Comparison of ENCODE assay signal across 11 cellular contexts in genomic region chr17:40106089-40106759, GRCh38. TPM values are rescaled to one million over a fixed set of nuclear protein-coding genes. Genes with fewer than 3 reads are reported as not detected.
DNase-seq lines count a peak whose midpoint lies in the region; ATAC-seq and TF ChIP-seq lines count a peak whose summit lies in the region.
"Had no signal": no experiment of that assay in that cellular context is flagged by ENCODE, and none has a peak within 500 bp of the region (broad histone marks: within the 10 kb centered on the region; RNA-seq: fewer than 3 reads in every experiment).

No MANE protein-coding gene starts in this region.

- H3K4me1 Mint-ChIP-seq in activated T-cell treated with anti-CD3 and anti-CD28 coated beads, Interleukin-2, amount 50 U/mL, for 72 hours (ENCODE audit: low read depth): peaks cover 92% of the 10 kb centered on the region
- peaks cover 66 to 99% (median 95%) of the 10 kb centered on the region in 4 donors for H3K4me1 Mint-ChIP-seq in naive thymus-derived CD8-positive, alpha-beta T cell

- POLR2A ChIA-PET in naive thymus-derived CD8-positive, alpha-beta T cell (lab: Charles Lee): interaction anchor here (0.5 to 19.5 kb wide), 12 partner anchors 11 to 220 kb away, joined by 3 to 523 read pairs (median 5); partner anchors contain the start of genes MSL1, NR1D1 and THRA

- H3K36me3 Mint-ChIP-seq in activated T-cell treated with anti-CD3 and anti-CD28 coated beads, Interleukin-2, amount 50 U/mL, for 72 hours (ENCODE audit: insufficient read depth in 2 of 2): no peaks in the 10 kb centered on the region
- no peaks in the 10 kb centered on the region for H3K36me3 Mint-ChIP-seq in naive thymus-derived CD8-positive, alpha-beta T cell

- peak overlapping the region; percentile 5 to 22 for H3K4me3 Mint-ChIP-seq in activated T-cell treated with anti-CD3 and anti-CD28 coated beads, Interleukin-2, amount 50 U/mL, for 72 hours
- H3K4me3 Mint-ChIP-seq in naive thymus-derived CD8-positive, alpha-beta T cell: peak overlapping the region in 9 of 10 donors; percentile 23 to 86 (median 72)
- H3K4me3 Mint-ChIP-seq: activated B cell treated with CpG ODN at 0.5 μM for 24 hours had no signal

- no peaks in the 10 kb centered on the region for H3K9me3 Mint-ChIP-seq in activated T-cell treated with anti-CD3 and anti-CD28 coated beads, Interleukin-2, amount 50 U/mL, for 72 hours
- no peaks in the 10 kb centered on the region for H3K9me3 Mint-ChIP-seq in naive thymus-derived CD8-positive, alpha-beta T cell
- H3K9me3 Mint-ChIP-seq: activated B cell treated with CpG ODN at 0.5 μM for 24 hours had no signal

- H3K4me3 ChIP-seq in dorsolateral prefrontal cortex (peak overlapping the region in 31 of 59 donors; percentile 3 to 53 (median 32)), transverse colon (no peak overlapping the region), Karpas-422 (ENCODE audit: low read length) (no peak overlapping the region)

- H3K4me2 ChIP-seq in Karpas-422 (ENCODE audit: low read depth, low read length, poor library complexity, severe bottlenecking): no peak overlapping the region

- no peak overlapping the region for H3K27ac Mint-ChIP-seq in activated T-cell treated with anti-CD3 and anti-CD28 coated beads, Interleukin-2, amount 50 U/mL, for 72 hours
- H3K27ac Mint-ChIP-seq in naive thymus-derived CD8-positive, alpha-beta T cell: peak overlapping the region; percentile 95 to 100 (median 99)
- H3K27ac Mint-ChIP-seq: activated B cell treated with CpG ODN at 0.5 μM for 24 hours had no signal

- no peak for TF ChIP-seq POLR2A in transverse colon (IDR thresholded peaks at IDR 0.05)

- no peaks in the 10 kb centered on the region for H3K27me3 ChIP-seq in dorsolateral prefrontal cortex
- no peaks in the 10 kb centered on the region for H3K27me3 ChIP-seq in transverse colon
- no peaks in the 10 kb centered on the region for H3K27me3 ChIP-seq in Karpas-422 (ENCODE audit: low read length)

- H3K27me3 Mint-ChIP-seq in activated T-cell treated with anti-CD3 and anti-CD28 coated beads, Interleukin-2, amount 50 U/mL, for 72 hours (ENCODE audit: low read depth): no peaks in the 10 kb centered on the region
- no peaks in the 10 kb centered on the region for H3K27me3 Mint-ChIP-seq in naive thymus-derived CD8-positive, alpha-beta T cell
- H3K27me3 Mint-ChIP-seq: activated B cell treated with CpG ODN at 0.5 μM for 24 hours had no signal

- H3K79me2 ChIP-seq in Karpas-422 (ENCODE audit: low read length): no peaks in the 10 kb centered on the region

- H3K9me3 ChIP-seq in transverse colon (no peaks in the 10 kb centered on the region), Karpas-422 (ENCODE audit: low read length) (no peaks in the 10 kb centered on the region)

- ATAC-seq in activated T-cell treated with anti-CD3 and anti-CD28 coated beads, Interleukin-2, amount 50 U/mL, for 72 hours (replicated peaks in 1 of 2): no peak
- no peak for ATAC-seq in naive thymus-derived CD8-positive, alpha-beta T cell
- ATAC-seq in HG03025 (IDR thresholded peaks at IDR 0.05; ENCODE audit: low FRiP score, unreplicated experiment): no peak

- H3K36me3 ChIP-seq in transverse colon (no peaks in the 10 kb centered on the region), Karpas-422 (ENCODE audit: insufficient read depth, low read length) (no peaks in the 10 kb centered on the region)

- no peak overlapping the region for H3K9ac ChIP-seq in Karpas-422 (ENCODE audit: low read length)

- no peak overlapping the region for H2AFZ ChIP-seq in Karpas-422 (ENCODE audit: low read length)

- TF ChIP-seq CTCF in dorsolateral prefrontal cortex (IDR thresholded peaks at IDR 0.05 in 54 of 56, conservative IDR thresholded peaks at IDR 0.05 in 2 of 56; ENCODE audit: low read depth in 1 of 56, partially characterized antibody in 56 of 56): no peak
- TF ChIP-seq CTCF in transverse colon (IDR thresholded peaks at IDR 0.05): no peak

- H3K27ac ChIP-seq in dorsolateral prefrontal cortex (peak overlapping the region; percentile 93 to 100 (median 99)), transverse colon (peak overlapping the region; percentile 93 to 99 (median 96)), Karpas-422 (ENCODE audit: low read length) (no peak overlapping the region)

- H3K9me2 ChIP-seq in Karpas-422 (replicated peaks; ENCODE audit: insufficient read depth, low read length): no peaks in the 10 kb centered on the region

- no peaks in the 10 kb centered on the region for H4K20me1 ChIP-seq in Karpas-422 (ENCODE audit: insufficient read depth, low read depth, low read length)

- WGBS in transverse colon (ENCODE audit: low coverage in 1 of 2), 2 donors: 80 to 88% methylated on average over 1 to 3 of the region's 3 CpGs

- H3K4me1 ChIP-seq in transverse colon (peaks cover 91 to 100% (median 98%) of the 10 kb centered on the region in 4 donors), Karpas-422 (ENCODE audit: low read length) (peaks cover 25% of the 10 kb centered on the region)

- TF ChIP-seq EP300 in transverse colon (IDR thresholded peaks at IDR 0.05; ENCODE audit: low read depth): no peak

- no peak for DNase-seq in activated T-cell treated with anti-CD3 and anti-CD28 coated beads, Interleukin-2, amount 50 U/mL, for 72 hours
- DNase-seq in activated T-cell treated with anti-CD3 and anti-CD28 coated beads for 4 hours (no peak), dorsolateral prefrontal cortex (no peak), transverse colon (no peak), NK-92 (lab: John Stamatoyannopoulos, UW; ENCODE audit: unreplicated experiment) (no peak), Karpas-422 (no peak)
- DNase-seq in naive thymus-derived CD8-positive, alpha-beta T cell: no peak
- DNase-seq: ACHN, activated B cell treated with CpG ODN at 0.5 μM for 24 hours, NCI-H1930 had no signal

- intact Hi-C loops in dorsolateral prefrontal cortex (cut with DNase I): loop anchor here (2.0 kb wide), 1 partner anchor 37 kb away; no protein-coding TSS in a partner anchor
- intact Hi-C loops in transverse colon (cut with DNase I; ENCODE audit: low total_unique reads): loop anchor here (5.0 kb wide), 1 partner anchor 34 kb away; no protein-coding TSS in a partner anchor

- in situ Hi-C loops in transverse colon (cut with MboI; ENCODE audit: low pct_ligation_motif_present in 1 of 4, low pct_unique_long_range_greater_than_20kb in 1 of 4, low sequenced_read_pairs in 3 of 4): no loop called here

RNA-seq across cellular contexts. Expression of gene NR1D1, which starts 5.8 kb away (rescaled TPM):
- total RNA-seq in activated T-cell treated with anti-CD3 and anti-CD28 coated beads, Interleukin-2, amount 50 U/mL, for 72 hours: 1 to 10 TPM; 4.5 to 6.3 TPM
- total RNA-seq in dorsolateral prefrontal cortex (10 to 100 TPM; 26.9 to 97.0 (median 62.1) TPM), transverse colon (10 to 100 TPM in 1 of 4 donors, 1 to 10 TPM in 3; 4.8 to 18.0 (median 7.3) TPM)
- 10 to 100 TPM; 18.2 to 19.2 TPM for total RNA-seq in naive thymus-derived CD8-positive, alpha-beta T cell
- 1 to 10 TPM; 3.9 to 9.9 (median 6.4) TPM for polyA plus RNA-seq in naive thymus-derived CD8-positive, alpha-beta T cell
- 0.65 and 0.67 TPM in 2 replicates for total RNA-seq in Karpas-422 (2014; rRNA removed; shearing (Covaris generic); ENCODE audit: low replicate concordance)

RNA-seq across cellular contexts. Expression of gene MSL1, which starts 15.5 kb away (rescaled TPM):
- total RNA-seq in activated T-cell treated with anti-CD3 and anti-CD28 coated beads, Interleukin-2, amount 50 U/mL, for 72 hours: 100 to 1,000 TPM; 115 to 121 TPM
- total RNA-seq in dorsolateral prefrontal cortex: 100 to 1,000 TPM in 116 of 120 experiments, 10 to 100 TPM in 4; 87.8 to 143 (median 120) TPM
- total RNA-seq in naive thymus-derived CD8-positive, alpha-beta T cell: 100 to 1,000 TPM; 132 to 135 TPM
- polyA plus RNA-seq in naive thymus-derived CD8-positive, alpha-beta T cell: 10 to 100 TPM in 1 of 3 donors, 1 to 10 TPM in 2; 6.8 to 12.8 (median 9.2) TPM
- 100 to 1,000 TPM in 2 of 4 donors, 10 to 100 TPM in 2; 73.9 to 258 (median 90.6) TPM for total RNA-seq in transverse colon
- total RNA-seq in Karpas-422 (2014; rRNA removed; shearing (Covaris generic); ENCODE audit: low replicate concordance): 48.6 and 53.2 TPM in 2 replicates

RNA-seq across cellular contexts. Expression of gene CASC3, which starts 34.1 kb away (rescaled TPM):
- total RNA-seq in activated T-cell treated with anti-CD3 and anti-CD28 coated beads, Interleukin-2, amount 50 U/mL, for 72 hours: 100 to 1,000 TPM; 106 to 144 TPM
- total RNA-seq in dorsolateral prefrontal cortex (100 to 1,000 TPM in 119 of 120 experiments, 10 to 100 TPM in 1; 95.0 to 216 (median 136) TPM), transverse colon (10 to 100 TPM; 41.8 to 65.1 (median 51.0) TPM)
- 100 to 1,000 TPM; 153 to 162 TPM for total RNA-seq in naive thymus-derived CD8-positive, alpha-beta T cell
- 10 to 100 TPM; 33.5 to 46.9 (median 40.6) TPM for polyA plus RNA-seq in naive thymus-derived CD8-positive, alpha-beta T cell
- total RNA-seq in Karpas-422 (2014; rRNA removed; shearing (Covaris generic); ENCODE audit: low replicate concordance): 37.4 and 74.5 TPM in 2 replicates

RNA-seq across cellular contexts. Expression of gene THRA, which starts 43.5 kb away (rescaled TPM):
- 10 to 100 TPM; 12.2 to 14.7 TPM for total RNA-seq in activated T-cell treated with anti-CD3 and anti-CD28 coated beads, Interleukin-2, amount 50 U/mL, for 72 hours
- 100 to 1,000 TPM; 178 to 301 (median 231) TPM for total RNA-seq in dorsolateral prefrontal cortex
- 10 to 100 TPM; 53.6 to 54.2 TPM for total RNA-seq in naive thymus-derived CD8-positive, alpha-beta T cell
- 10 to 100 TPM; 11.3 to 23.3 (median 22.2) TPM for polyA plus RNA-seq in naive thymus-derived CD8-positive, alpha-beta T cell
- total RNA-seq in transverse colon: 10 to 100 TPM; 32.6 to 82.6 (median 58.6) TPM
- 1.7 and 2.5 TPM in 2 replicates for total RNA-seq in Karpas-422 (2014; rRNA removed; shearing (Covaris generic); ENCODE audit: low replicate concordance)

RNA-seq across cellular contexts. Expression of gene MED24, which starts 52.0 kb away (rescaled TPM):
- 10 to 100 TPM; 82.6 to 97.0 TPM for total RNA-seq in activated T-cell treated with anti-CD3 and anti-CD28 coated beads, Interleukin-2, amount 50 U/mL, for 72 hours
- 100 to 1,000 TPM in 59 of 120 experiments, 10 to 100 TPM in 61; 59.5 to 156 (median 99.1) TPM for total RNA-seq in dorsolateral prefrontal cortex
- total RNA-seq in naive thymus-derived CD8-positive, alpha-beta T cell: 100 to 1,000 TPM; 104 TPM
- 10 to 100 TPM; 37.3 to 67.7 (median 42.1) TPM for polyA plus RNA-seq in naive thymus-derived CD8-positive, alpha-beta T cell
- total RNA-seq in transverse colon: 100 to 1,000 TPM in 2 of 4 donors, 10 to 100 TPM in 2; 64.3 to 294 (median 112) TPM
- total RNA-seq in Karpas-422 (2014; rRNA removed; shearing (Covaris generic); ENCODE audit: low replicate concordance): 40.8 and 50.6 TPM in 2 replicates

Comparison
In these comparisons a context has a peak if more than half of its experiments do, and no peak if none do; other contexts are left out.
1. H3K4me3 ChIP-seq: peak in dorsolateral prefrontal cortex (31 of 59); none in transverse colon (0 of 4) and Karpas-422 (single experiment).